ENCODE assay signal across 1 cellular context in genomic region chr1:172449585-172450523, GRCh38.
TF ChIP-seq lines count a peak whose summit lies in the region.

No MANE protein-coding gene starts in this region.

TF ChIP-seq in K562, 482 proteins besides CTCF, POLR2A, EP300 and RAD21 (continued from another document and continues in another):
- TF ChIP-seq ZNF75A (CRISPR knock-in tag; IDR thresholded peaks at IDR 0.05), result no peak
- TF ChIP-seq TFE3 (CRISPR knock-in tag; IDR thresholded peaks at IDR 0.05), result no peak
- TF ChIP-seq ZNF644 (tag; IDR thresholded peaks at IDR 0.05; ENCODE audit: low read depth), result 0 out of 2 replicates have a peak, but pooled peaks have one; percentile 72
- TF ChIP-seq CGGBP1 (CRISPR knock-in tag; IDR thresholded peaks at IDR 0.05), result no peak
- TF ChIP-seq ATF7 (IDR thresholded peaks at IDR 0.05), result 0 out of 2 replicates have a peak, but pooled peaks have one; percentile 34
- TF ChIP-seq SMAD4 (CRISPR knock-in tag; conservative IDR thresholded peaks at IDR 0.05), result peak; percentile 42
- no peak for TF ChIP-seq ZBTB49 (CRISPR knock-in tag; IDR thresholded peaks at IDR 0.05; ENCODE audit: borderline replicate concordance)
- TF ChIP-seq HOMEZ (CRISPR knock-in tag; IDR thresholded peaks at IDR 0.05), result no peak
- TF ChIP-seq ZNF174 (CRISPR knock-in tag; IDR thresholded peaks at IDR 0.05), result no peak
- peak; percentile 91 for TF ChIP-seq SMC3 (conservative IDR thresholded peaks at IDR 0.05; ENCODE audit: insufficient read depth, low read depth, low read length)
- TF ChIP-seq ZBTB34 (CRISPR knock-in tag; IDR thresholded peaks at IDR 0.05), result no peak
- TF ChIP-seq ELF4 (CRISPR knock-in tag; IDR thresholded peaks at IDR 0.05), result no peak
- 0 out of 4 replicates have a peak, but pooled peaks of 1 of the 2 experiments have one; percentile 36 for TF ChIP-seq SRF (CRISPR knock-in tag; IDR thresholded peaks at IDR 0.05)
- peak; percentile 53; the same call in 1 of the 2 replicates for TF ChIP-seq ERF (CRISPR knock-in tag; IDR thresholded peaks at IDR 0.05)
- no peak for TF ChIP-seq COPS2 (conservative IDR thresholded peaks at IDR 0.05)
- no peak for TF ChIP-seq NELFE (IDR thresholded peaks at IDR 0.05; ENCODE audit: insufficient read depth, insufficient read length)
- TF ChIP-seq CEBPG (CRISPR knock-in tag; IDR thresholded peaks at IDR 0.05), result no peak
- no peak for TF ChIP-seq CEBPG (tag; conservative IDR thresholded peaks at IDR 0.05 in 1 of 2, IDR thresholded peaks at IDR 0.05 in 1 of 2)
- TF ChIP-seq ZNF263 (CRISPR knock-in tag; IDR thresholded peaks at IDR 0.05; ENCODE audit: borderline replicate concordance), result no peak
- TF ChIP-seq ATF6 (CRISPR knock-in tag; IDR thresholded peaks at IDR 0.05), result no peak
- TF ChIP-seq CC2D1A (IDR thresholded peaks at IDR 0.05), result peak; percentile 77
- no peak for TF ChIP-seq ZNF431 (CRISPR knock-in tag; IDR thresholded peaks at IDR 0.05)
- TF ChIP-seq SPI1 (IDR thresholded peaks at IDR 0.05; ENCODE audit: borderline replicate concordance, low read depth, low read length), result no peak
- TF ChIP-seq CLOCK (CRISPR knock-in tag; IDR thresholded peaks at IDR 0.05; ENCODE audit: borderline replicate concordance), result no peak
- no peak for TF ChIP-seq NCOA4 (IDR thresholded peaks at IDR 0.05; ENCODE audit: partially characterized antibody)
- 0 out of 2 replicates have a peak, but pooled peaks have one; percentile 19 for TF ChIP-seq FOXO4 (CRISPR knock-in tag; IDR thresholded peaks at IDR 0.05)
- no peak for TF ChIP-seq BRCA1 (IDR thresholded peaks at IDR 0.05)
- TF ChIP-seq BRCA1 (CRISPR knock-in tag; IDR thresholded peaks at IDR 0.05), result no peak
- TF ChIP-seq ZC3H8 (IDR thresholded peaks at IDR 0.05), result no peak
- peak; percentile 19; the same call in 1 of the 2 replicates for TF ChIP-seq CBFB (CRISPR knock-in tag; IDR thresholded peaks at IDR 0.05)
- 0 out of 2 replicates have a peak, but pooled peaks have one; percentile 9 for TF ChIP-seq SMAD3 (CRISPR knock-in tag; conservative IDR thresholded peaks at IDR 0.05)
- no peak for TF ChIP-seq E2F4 (CRISPR knock-in tag; IDR thresholded peaks at IDR 0.05; ENCODE audit: low read depth)
- no peak for TF ChIP-seq USF2 (CRISPR knock-in tag; IDR thresholded peaks at IDR 0.05)
- 0 out of 2 replicates have a peak, but pooled peaks have one; percentile 28 for TF ChIP-seq ZNF384 (IDR thresholded peaks at IDR 0.05; ENCODE audit: low read depth, low read length)
- TF ChIP-seq SIN3A (IDR thresholded peaks at IDR 0.05; ENCODE audit: borderline replicate concordance in 2 of 2, control insufficient read depth in 1 of 2, low read depth in 2 of 2, low read length in 2 of 2), result no peak
- no peak for TF ChIP-seq HNRNPK (IDR thresholded peaks at IDR 0.05; ENCODE audit: low read depth, low read length, poor library complexity, severe bottlenecking)
- no peak for TF ChIP-seq ELK3 (CRISPR knock-in tag; IDR thresholded peaks at IDR 0.05)
- 0 out of 2 replicates have a peak, but pooled peaks have one; percentile 39 for TF ChIP-seq TGIF2 (CRISPR knock-in tag; IDR thresholded peaks at IDR 0.05)
- TF ChIP-seq DEAF1 (CRISPR knock-in tag; IDR thresholded peaks at IDR 0.05), result peak; percentile 91
- no peak for TF ChIP-seq EP400 (IDR thresholded peaks at IDR 0.05)
- TF ChIP-seq SETDB1 (IDR thresholded peaks at IDR 0.05; ENCODE audit: low read length), result no peak
- peak; percentile 10 for TF ChIP-seq NEUROD1 (IDR thresholded peaks at IDR 0.05; ENCODE audit: borderline replicate concordance, low read depth, low read length, partially characterized antibody)
- peak; percentile 59 for TF ChIP-seq ZFX (CRISPR knock-in tag; IDR thresholded peaks at IDR 0.05)
- no peak for TF ChIP-seq OTX1 (CRISPR knock-in tag; IDR thresholded peaks at IDR 0.05)
- no peak for TF ChIP-seq TFAM (CRISPR knock-in tag; conservative IDR thresholded peaks at IDR 0.05)
- TF ChIP-seq RBM34 (IDR thresholded peaks at IDR 0.05; ENCODE audit: borderline replicate concordance, insufficient read depth, low read length), result no peak
